ENCODE assay signal across 21 cellular contexts in genomic region chr2:223529676-223530075, GRCh38.
DNase-seq lines count a peak whose midpoint lies in the region; ATAC-seq and TF ChIP-seq lines count a peak whose summit lies in the region.
"Had no signal": no experiment of that assay in that cellular context is flagged by ENCODE, and none has a peak within 500 bp of the region (broad histone marks: within the 10 kb centered on the region; RNA-seq: fewer than 3 reads in every experiment).

No MANE protein-coding gene starts in this region.

- peaks cover 13% of the 10 kb centered on the region for H3K4me1 Mint-ChIP-seq in osteocyte (ENCODE audit: unreplicated experiment)
- H3K4me1 Mint-ChIP-seq in stimulated activated memory B cell treated with anti-CD40 and anti-IgM and Interleukin-4, amounts not matched to agents 10 μg/mL and 1 μg/mL and 100 μg/mL, for 72 hours, result no peaks in the 10 kb centered on the region
- H3K4me1 Mint-ChIP-seq: B cell; CD4-positive, CD25-positive, alpha-beta regulatory T cell; GM23338 had no signal

- POLR2A ChIA-PET in AG04449 (lab: Yijun Ruan, JAX), result no interaction called here

- H3K4me3 ChIP-seq in AG04449 (ENCODE audit: low read depth, low read length) (no peak overlapping the region), choroid plexus epithelial cell (ENCODE audit: low read depth, low read length) (no peak overlapping the region)
- H3K4me3 ChIP-seq: A549, BLaER1, GM12878, GM23338 had no signal

- DNase-seq in AG04449 (ENCODE audit: low read depth, low spot score), result peak; percentile 19
- peak; percentile 8 for DNase-seq in GM03348 (ENCODE audit: low spot score)
- DNase-seq in choroid plexus epithelial cell (ENCODE audit: low read depth), result peak; percentile 41
- no peak for DNase-seq in osteocyte (ENCODE audit: extremely low spot score, unreplicated experiment)
- DNase-seq in OCI-M2 (lab: John Stamatoyannopoulos, UW; ENCODE audit: unreplicated experiment), result no peak
- DNase-seq: 8988T; ACHN; Caco-2; CD4-positive, CD25-positive, alpha-beta regulatory T cell; CD8-positive, alpha-beta T cell; DMS153; DND-41; H9 had no signal

- H3K4me3 Mint-ChIP-seq in osteocyte (ENCODE audit: unreplicated experiment), result no peak overlapping the region
- H3K4me3 Mint-ChIP-seq in stimulated activated memory B cell treated with anti-CD40 and anti-IgM and Interleukin-4, amounts not matched to agents 10 μg/mL and 1 μg/mL and 100 μg/mL, for 72 hours, result no peak overlapping the region
- H3K4me3 Mint-ChIP-seq: B cell; CD4-positive, CD25-positive, alpha-beta regulatory T cell; CD8-positive, alpha-beta T cell; GM23338; H9 had no signal

- H3K27me3 Mint-ChIP-seq in osteocyte (ENCODE audit: unreplicated experiment), result no peaks in the 10 kb centered on the region
- no peaks in the 10 kb centered on the region for H3K27me3 Mint-ChIP-seq in stimulated activated memory B cell treated with anti-CD40 and anti-IgM and Interleukin-4, amounts not matched to agents 10 μg/mL and 1 μg/mL and 100 μg/mL, for 72 hours
- H3K27me3 Mint-ChIP-seq: CD4-positive, CD25-positive, alpha-beta regulatory T cell had no signal

- no peaks in the 10 kb centered on the region for H3K36me3 Mint-ChIP-seq in osteocyte (ENCODE audit: unreplicated experiment)
- no peaks in the 10 kb centered on the region for H3K36me3 Mint-ChIP-seq in stimulated activated memory B cell treated with anti-CD40 and anti-IgM and Interleukin-4, amounts not matched to agents 10 μg/mL and 1 μg/mL and 100 μg/mL, for 72 hours
- H3K36me3 Mint-ChIP-seq: CD4-positive, CD25-positive, alpha-beta regulatory T cell; CD8-positive, alpha-beta T cell had no signal

- peaks cover 5% of the 10 kb centered on the region for H3K9me3 Mint-ChIP-seq in osteocyte (ENCODE audit: unreplicated experiment)
- H3K9me3 Mint-ChIP-seq in stimulated activated memory B cell treated with anti-CD40 and anti-IgM and Interleukin-4, amounts not matched to agents 10 μg/mL and 1 μg/mL and 100 μg/mL, for 72 hours, result no peaks in the 10 kb centered on the region

- CTCF ChIA-PET in AG04449 (lab: Yijun Ruan, JAX), result interaction anchor here (2.1 kb wide), 1 partner anchor 268 kb away, joined by 4 read pairs; no protein-coding TSS in a partner anchor

- no peak for TF ChIP-seq CTCF in AG04449 (IDR thresholded peaks at IDR 0.05; ENCODE audit: insufficient read depth, low read length, missing control alignments)
- TF ChIP-seq CTCF in choroid plexus epithelial cell (conservative IDR thresholded peaks at IDR 0.05; ENCODE audit: low read depth, low read length), result no peak
- TF ChIP-seq CTCF in osteocyte (IDR thresholded peaks at IDR 0.05), result no peak

- ATAC-seq in HG02610 (IDR thresholded peaks at IDR 0.05; ENCODE audit: unreplicated experiment), result no peak
- ATAC-seq in stimulated activated memory B cell treated with anti-CD40 and anti-IgM and Interleukin-4, amounts not matched to agents 10 μg/mL and 1 μg/mL and 100 μg/mL, for 72 hours, result no peak
- ATAC-seq: A549; CD8-positive, alpha-beta T cell; GM12878; GM23338; HCT116 had no signal

- peak overlapping the region; percentile 34 for H3K27ac Mint-ChIP-seq in osteocyte (ENCODE audit: unreplicated experiment)
- no peak overlapping the region for H3K27ac Mint-ChIP-seq in stimulated activated memory B cell treated with anti-CD40 and anti-IgM and Interleukin-4, amounts not matched to agents 10 μg/mL and 1 μg/mL and 100 μg/mL, for 72 hours
- H3K27ac Mint-ChIP-seq: B cell; CD4-positive, CD25-positive, alpha-beta regulatory T cell; CD8-positive, alpha-beta T cell; GM23338; H9 had no signal

Comparison
In these comparisons a context has a peak if more than half of its experiments do, and no peak if none do; other contexts are left out.
1. DNase-seq: peak in AG04449 (single experiment), GM03348 (single experiment) and choroid plexus epithelial cell (single experiment); none in osteocyte (single experiment) and OCI-M2 (single experiment).